In the genomic region with DNA sequence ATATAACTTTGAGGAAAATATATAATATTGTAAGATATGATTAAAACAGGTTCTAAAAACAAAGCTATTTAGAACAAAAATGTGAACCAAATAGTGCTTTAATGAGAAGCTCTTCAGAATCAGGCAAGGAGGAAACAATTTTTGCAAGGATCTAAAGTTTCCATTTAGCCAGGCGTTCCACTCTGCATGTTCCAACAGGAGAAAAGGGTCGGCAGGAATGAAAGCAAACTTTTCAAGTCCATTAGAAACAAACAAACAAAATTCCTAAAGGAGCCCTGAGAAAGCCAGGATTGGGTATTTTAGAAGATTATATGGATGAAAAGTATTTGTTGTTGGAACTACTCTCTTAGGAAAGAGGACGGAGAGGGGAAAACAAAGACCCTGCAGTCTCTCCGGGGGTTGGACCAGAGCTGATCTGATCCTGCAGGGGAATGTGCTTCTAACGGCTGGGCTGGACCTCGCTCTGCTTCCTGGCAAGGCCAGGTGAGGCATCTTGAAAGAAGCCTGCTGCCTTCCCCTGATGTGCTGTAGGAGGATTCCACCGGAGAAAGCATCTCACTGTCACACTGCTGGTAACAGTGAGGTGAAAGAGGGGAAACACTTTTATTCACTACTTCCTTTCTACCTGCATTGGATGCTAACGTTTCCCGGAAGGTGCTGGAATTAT, we compare ENCODE assay signal across 19 cellular contexts.
DNase-seq lines count a peak whose midpoint lies in the region; ATAC-seq and TF ChIP-seq lines count a peak whose summit lies in the region.
"Had no signal": no experiment of that assay in that cellular context is flagged by ENCODE, and none has a peak within 500 bp of the region (broad histone marks: within the 10 kb centered on the region; RNA-seq: fewer than 3 reads in every experiment).

No MANE protein-coding gene starts in this region.

- no peak overlapping the region for H2BK120ac ChIP-seq in IMR-90 (ENCODE audit: low read depth, low read length)

- H3K27me3 ChIP-seq in IMR-90 (ENCODE audit: control insufficient read depth, insufficient read depth, low read length) (no peaks in the 10 kb centered on the region), dorsolateral prefrontal cortex (no peaks in the 10 kb centered on the region), gastrocnemius medialis (no peaks in the 10 kb centered on the region)
- H3K27me3 ChIP-seq: BE2C, ovary had no signal

- H3K56ac ChIP-seq in IMR-90 (ENCODE audit: extremely low read depth, insufficient read depth, low read length) = no peak overlapping the region

- TF ChIP-seq RAD21 in IMR-90 (IDR thresholded peaks at IDR 0.05; ENCODE audit: low read length) = no peak

- H3K4ac ChIP-seq in IMR-90 (ENCODE audit: low read depth, low read length) = peak overlapping the region; percentile 19; the same call in 1 of the 2 replicates

- no peak overlapping the region for H3K23ac ChIP-seq in IMR-90 (ENCODE audit: low read depth, low read length)

- no peak overlapping the region for H3K4me2 ChIP-seq in IMR-90 (ENCODE audit: low read depth, low read length)

- CTCF ChIA-PET in IMR-90 (lab: Yijun Ruan, JAX) = no interaction called here

- no peaks in the 10 kb centered on the region for H3K9me3 Mint-ChIP-seq in T-helper 1 cell treated with Interleukin-12 subunit alpha and Interleukin-12 subunit beta and Interleukin-4 antibody, amounts not matched to agents 30 μg/mL and 1 μg/mL, for 36 hours
- H3K9me3 Mint-ChIP-seq: activated CD8-positive, alpha-beta T cell treated with anti-CD3 and anti-CD28 coated beads for 36 hours had no signal

- POLR2A ChIA-PET in IMR-90 (lab: Charles Lee; ENCODE audit: unreplicated experiment) = no interaction called here

- no peak overlapping the region for H2BK5ac ChIP-seq in IMR-90 (ENCODE audit: low read depth, low read length, poor library complexity, severe bottlenecking)

- H4K5ac ChIP-seq in IMR-90 (ENCODE audit: low read depth, low read length) = no peak overlapping the region

- H3K18ac ChIP-seq in IMR-90 (ENCODE audit: low read depth, low read length) = 0 out of 2 replicates have a peak overlapping the region, but pooled peaks have one; percentile 14

- TF ChIP-seq CTCF in IMR-90 (conservative IDR thresholded peaks at IDR 0.05; ENCODE audit: low read depth, low read length) = no peak
- TF ChIP-seq CTCF in dorsolateral prefrontal cortex (IDR thresholded peaks at IDR 0.05 in 54 of 56, conservative IDR thresholded peaks at IDR 0.05 in 2 of 56; ENCODE audit: low read depth in 1 of 56, partially characterized antibody in 56 of 56) = no peak
- no peak for TF ChIP-seq CTCF in gastrocnemius medialis (IDR thresholded peaks at IDR 0.05 in 4 of 5, conservative IDR thresholded peaks at IDR 0.05 in 1 of 5)

- in situ Hi-C loops in IMR-90 (cut with MboI; ENCODE audit: low sequenced_read_pairs) = no loop called here
- in situ Hi-C loops in gastrocnemius medialis (cut with MboI; ENCODE audit: low sequenced_read_pairs in 4 of 4) = no loop called here

- no peak overlapping the region for H3K27ac ChIP-seq in IMR-90 (ENCODE audit: insufficient read depth, low read length)
- peak overlapping the region in 30 of 59 donors; percentile 4 to 86 (median 62) for H3K27ac ChIP-seq in dorsolateral prefrontal cortex
- H3K27ac ChIP-seq in gastrocnemius medialis = peak overlapping the region; percentile 6 to 33 (median 23)
- H3K27ac ChIP-seq: 22Rv1, ovary, SK-N-MC had no signal

- no peaks in the 10 kb centered on the region for H3K27me3 Mint-ChIP-seq in T-helper 1 cell treated with Interleukin-12 subunit alpha and Interleukin-12 subunit beta and Interleukin-4 antibody, amounts not matched to agents 30 μg/mL and 1 μg/mL, for 36 hours (ENCODE audit: low read depth)
- H3K27me3 Mint-ChIP-seq: activated CD8-positive, alpha-beta T cell treated with anti-CD3 and anti-CD28 coated beads for 36 hours had no signal

- no TSS peak for BruUV-seq in IMR-90 (replicated peaks; lab: Mats Ljungman, UMichigan)

- H2BK20ac ChIP-seq in IMR-90 (ENCODE audit: low read depth, low read length) = no peak overlapping the region

- DNase-seq in T-helper 1 cell (no peak), IMR-90 (no peak), dorsolateral prefrontal cortex (no peak), gastrocnemius medialis (no peak), DMS153 (lab: John Stamatoyannopoulos, UW) (no peak), SHP77 treated with DMSO at 0.1 percent for 48 hours (lab: John Stamatoyannopoulos, UW) (no peak)
- DNase-seq in central memory CD4-positive, alpha-beta T cell = no peak
- DNase-seq: activated CD8-positive, alpha-beta T cell treated with anti-CD3 and anti-CD28 coated beads for 36 hours; activated gamma-delta T cell; BE2C; left colon; NCI-H2081; NCI-H524; ovary; stimulated activated CD4-positive, alpha-beta T cell treated with anti-CD3 and anti-CD28 coated beads, Interleukin-4, amount 100 ng/mL, for 1 hour; stimulated activated CD8-positive, alpha-beta memory T cell treated with anti-CD3 and anti-CD28 coated beads, Interleukin-4, amount 100 ng/mL, for 48 hours had no signal

- no peak overlapping the region for H4K8ac ChIP-seq in IMR-90 (ENCODE audit: low read depth in 2 of 2, low read length in 2 of 2)

- no peak overlapping the region for H3K9ac ChIP-seq in IMR-90 (ENCODE audit: low read depth, low read length)

- H4K20me1 ChIP-seq in IMR-90 (ENCODE audit: insufficient read depth, low read length) = no peaks in the 10 kb centered on the region

- WGBS in IMR-90 (ENCODE audit: extremely low coverage in 2 of 2, insufficient read length in 1 of 2), 2 experiments = 100% methylated on average over 1 of the region's 9 CpGs; no CpG with 5 or more reads in 1 of the 2 experiments

- peaks cover 10% of the 10 kb centered on the region for H3K4me1 ChIP-seq in IMR-90 (ENCODE audit: control insufficient read depth, insufficient read depth, low read length)
- H3K4me1 ChIP-seq in gastrocnemius medialis = peaks cover 24 to 28% of the 10 kb centered on the region in 2 donors

- H3K36me3 Mint-ChIP-seq in T-helper 1 cell treated with Interleukin-12 subunit alpha and Interleukin-12 subunit beta and Interleukin-4 antibody, amounts not matched to agents 30 μg/mL and 1 μg/mL, for 36 hours (ENCODE audit: low read depth) = peaks cover 38% of the 10 kb centered on the region

- H4K91ac ChIP-seq in IMR-90 (ENCODE audit: insufficient read depth, low read depth, low read length) = no peak overlapping the region

- H3K4me1 Mint-ChIP-seq in T-helper 1 cell treated with Interleukin-12 subunit alpha and Interleukin-12 subunit beta and Interleukin-4 antibody, amounts not matched to agents 30 μg/mL and 1 μg/mL, for 36 hours (ENCODE audit: low read depth) = peaks cover 55% of the 10 kb centered on the region

- no peak overlapping the region for H2AK9ac ChIP-seq in IMR-90 (replicated peaks; ENCODE audit: low read depth, low read length, poor library complexity)

- 0 out of 2 replicates have a peak overlapping the region, but pooled peaks have one; percentile 47 for H2AK5ac ChIP-seq in IMR-90 (ENCODE audit: low read depth, low read length)

- no peak for TF ChIP-seq POLR2A in IMR-90 (IDR thresholded peaks at IDR 0.05; ENCODE audit: low read depth, low read length)
- no peak for TF ChIP-seq POLR2A in gastrocnemius medialis (IDR thresholded peaks at IDR 0.05)

- no peaks in the 10 kb centered on the region for H3K9me3 ChIP-seq in IMR-90 (ENCODE audit: control insufficient read depth, insufficient read depth, low read length)
- no peaks in the 10 kb centered on the region for H3K9me3 ChIP-seq in gastrocnemius medialis
- H3K9me3 ChIP-seq: BE2C, ovary had no signal

- H2AFZ ChIP-seq in IMR-90 (replicated peaks; ENCODE audit: low read length, poor library complexity) = no peak overlapping the region

- intact Hi-C loops in IMR-90 (cut with micrococcal nuclease) (no loop called here), dorsolateral prefrontal cortex (cut with DNase I) (no loop called here), gastrocnemius medialis (cut with DNase I; ENCODE audit: low total_unique reads) (no loop called here)

- no peak overlapping the region for H3K4me3 Mint-ChIP-seq in T-helper 1 cell treated with Interleukin-12 subunit alpha and Interleukin-12 subunit beta and Interleukin-4 antibody, amounts not matched to agents 30 μg/mL and 1 μg/mL, for 36 hours
- H3K4me3 Mint-ChIP-seq: activated CD8-positive, alpha-beta T cell treated with anti-CD3 and anti-CD28 coated beads for 36 hours had no signal

- H2BK15ac ChIP-seq in IMR-90 (ENCODE audit: low read depth, low read length) = no peak overlapping the region; the same call in 2 of the 3 replicates

- ATAC-seq in IMR-90 (ENCODE audit: low read depth) (no peak), gastrocnemius medialis (no peak)
- ATAC-seq: activated CD8-positive, alpha-beta T cell treated with anti-CD3 and anti-CD28 coated beads for 36 hours; left colon had no signal

- H3K36me3 ChIP-seq in IMR-90 (ENCODE audit: control insufficient read depth, insufficient read depth, low read length) = peaks cover 13% of the 10 kb centered on the region
- H3K36me3 ChIP-seq in gastrocnemius medialis = peaks cover 0 to 35% of the 10 kb centered on the region in 2 donors
- H3K36me3 ChIP-seq: BE2C, ovary had no signal

- H3K4me3 ChIP-seq in IMR-90 (ENCODE audit: insufficient read depth, low read depth, low read length) (no peak overlapping the region), dorsolateral prefrontal cortex (no peak overlapping the region), gastrocnemius medialis (no peak overlapping the region)
- H3K4me3 ChIP-seq: ovary, SK-N-MC had no signal

- dilution Hi-C loops in IMR-90 (cut with HindIII; ENCODE audit: low sequenced_read_pairs, unreplicated experiment) = no loop called here

- H3K79me1 ChIP-seq in IMR-90 (ENCODE audit: low read depth in 1 of 2, low read length in 2 of 2) = peaks cover 5 to 37% of the 10 kb centered on the region in 2 experiments; a peak in 2 of 4 replicates

- peak overlapping the region; percentile 26 for H3K27ac Mint-ChIP-seq in T-helper 1 cell treated with Interleukin-12 subunit alpha and Interleukin-12 subunit beta and Interleukin-4 antibody, amounts not matched to agents 30 μg/mL and 1 μg/mL, for 36 hours

- H3K9me1 ChIP-seq in IMR-90 (ENCODE audit: insufficient read depth, low read length) = peaks cover 14% of the 10 kb centered on the region

- H3K14ac ChIP-seq in IMR-90 (replicated peaks; ENCODE audit: low read depth, low read length) = no peak overlapping the region

TF ChIP-seq in IMR-90, 13 proteins besides CTCF, POLR2A, EP300 and RAD21 (continues in another document):
- TF ChIP-seq CEBPB (IDR thresholded peaks at IDR 0.05; ENCODE audit: low read depth, low read length) (no peak), MAZ (IDR thresholded peaks at IDR 0.05; ENCODE audit: borderline replicate concordance, low read depth, low read length) (no peak), CHD1 (IDR thresholded peaks at IDR 0.05; ENCODE audit: low read depth, low read length) (no peak), MAFK (IDR thresholded peaks at IDR 0.05; ENCODE audit: low read depth, low read length) (no peak), SMC3 (IDR thresholded peaks at IDR 0.05; ENCODE audit: low read depth, low read length) (no peak), RCOR1 (IDR thresholded peaks at IDR 0.05; ENCODE audit: insufficient replicate concordance, low read length) (no peak)
